ENCODE assay signal across 10 cellular contexts in genomic region chr7:22860337-22860736, GRCh38. TPM values are rescaled to one million over a fixed set of nuclear protein-coding genes. Genes with fewer than 3 reads are reported as not detected.
DNase-seq lines count a peak whose midpoint lies in the region; ATAC-seq, FAIRE-seq and TF ChIP-seq lines count a peak whose summit lies in the region.
"Had no signal": no experiment of that assay in that cellular context is flagged by ENCODE, and none has a peak within 500 bp of the region (broad histone marks: within the 10 kb centered on the region; RNA-seq: fewer than 3 reads in every experiment).

No MANE protein-coding gene starts in this region.

- TF ChIP-seq CTCF in natural killer cell (IDR thresholded peaks at IDR 0.05) (no peak), keratinocyte (optimal IDR thresholded peaks at IDR 0.05 in 1 of 3, IDR thresholded peaks at IDR 0.05 in 1 of 3, conservative IDR thresholded peaks at IDR 0.05 in 1 of 3; ENCODE audit: extremely low read depth in 1 of 3, insufficient read depth in 2 of 3, low read length in 3 of 3) (no peak), PC-9 (conservative IDR thresholded peaks at IDR 0.05) (no peak)

- H2AFZ ChIP-seq in keratinocyte (ENCODE audit: control insufficient read depth, low read length) (no peak overlapping the region), PC-9 (no peak overlapping the region)

- H4K20me1 ChIP-seq in keratinocyte (ENCODE audit: control insufficient read depth, extremely low read depth, insufficient read depth, low read length) (no peaks in the 10 kb centered on the region), PC-9 (ENCODE audit: insufficient read depth) (no peaks in the 10 kb centered on the region)

- peak overlapping the region; percentile 98 for H3K27ac ChIP-seq in keratinocyte (ENCODE audit: control insufficient read depth, insufficient read depth, low read length)
- H3K27ac ChIP-seq in PC-9, result no peak overlapping the region
- H3K27ac ChIP-seq: cardiac muscle cell had no signal

- dilution Hi-C loops in keratinocyte (cut with MboI; ENCODE audit: extremely low pct_ligation_motif_present, low sequenced_read_pairs), result no loop called here

- DNase-seq in natural killer cell treated with Interleukin-12 subunit alpha and Interleukin-12 subunit beta and Interleukin-15 and Interleukin-18, amount 100 ng/mL, for 72 hours (ENCODE audit: low spot score), result no peak
- DNase-seq in natural killer cell, result no peak
- DNase-seq in activated CD4-positive, alpha-beta memory T cell treated with anti-CD3 and anti-CD28 coated beads, Interleukin-2, amount 10 ng/mL, durations not matched to agents 7 days and 5 days, result no peak
- DNase-seq in keratinocyte (ENCODE audit: low read depth, low spot score), result no peak
- DNase-seq in PC-9, result no peak

- POLR2A ChIA-PET in activated CD4-positive, alpha-beta memory T cell treated with anti-CD3 and anti-CD28 coated beads, Interleukin-2, amount 10 ng/mL, durations not matched to agents 7 days and 5 days (lab: Charles Lee), result interaction anchor here (0.8 to 2.5 kb wide), 4 partner anchors 12 to 246 kb away, joined by 3 to 5 read pairs (median 4); partner anchors contain the start of gene KLHL7
- POLR2A ChIA-PET in PC-9 (lab: Charles Lee; ENCODE audit: unreplicated experiment), result no interaction called here

- H3F3A ChIP-seq in PC-9 (ENCODE audit: insufficient read depth, low read depth), result peaks cover 57% of the 10 kb centered on the region

- intact Hi-C loops in natural killer cell (cut with micrococcal nuclease) (no loop called here), PC-9 (cut with micrococcal nuclease; ENCODE audit: unreplicated experiment) (no loop called here)

- H3K36me3 Mint-ChIP-seq in natural killer cell treated with Interleukin-12 subunit alpha and Interleukin-12 subunit beta and Interleukin-15 and Interleukin-18, amount 100 ng/mL, for 72 hours, result peaks cover 33% of the 10 kb centered on the region
- peaks cover 9% of the 10 kb centered on the region for H3K36me3 Mint-ChIP-seq in natural killer cell
- peaks cover 71% of the 10 kb centered on the region for H3K36me3 Mint-ChIP-seq in activated CD4-positive, alpha-beta memory T cell treated with anti-CD3 and anti-CD28 coated beads, Interleukin-2, amount 10 ng/mL, durations not matched to agents 7 days and 5 days (ENCODE audit: low read depth)

- H3K9me3 ChIP-seq in keratinocyte (ENCODE audit: control insufficient read depth, low read depth, low read length) (no peaks in the 10 kb centered on the region), PC-9 (ENCODE audit: insufficient read depth, low read depth) (no peaks in the 10 kb centered on the region)

- H3K4me3 ChIP-seq in keratinocyte (ENCODE audit: control insufficient read depth in 2 of 3, extremely low read depth in 1 of 3, insufficient read depth in 2 of 3, low read depth in 1 of 3, low read length in 3 of 3) (no peak overlapping the region), PC-9 (no peak overlapping the region)
- H3K4me3 ChIP-seq: cardiac muscle cell had no signal

- peaks cover 10 to 17% of the 10 kb centered on the region in 2 experiments for H3K36me3 ChIP-seq in keratinocyte (ENCODE audit: control insufficient read depth in 2 of 2, extremely low read depth in 1 of 2, insufficient read depth in 2 of 2, low read length in 2 of 2)
- peaks cover 29% of the 10 kb centered on the region for H3K36me3 ChIP-seq in PC-9 (ENCODE audit: low read depth)
- H3K36me3 ChIP-seq: cardiac muscle cell had no signal

- H3K27me3 ChIP-seq in keratinocyte (ENCODE audit: control insufficient read depth, extremely low read depth, insufficient read depth, low read length) (no peaks in the 10 kb centered on the region), PC-9 (ENCODE audit: insufficient read depth, low read depth) (no peaks in the 10 kb centered on the region)
- H3K27me3 ChIP-seq: cardiac muscle cell had no signal

- H3K9me3 Mint-ChIP-seq in natural killer cell treated with Interleukin-12 subunit alpha and Interleukin-12 subunit beta and Interleukin-15 and Interleukin-18, amount 100 ng/mL, for 72 hours, result no peaks in the 10 kb centered on the region
- no peaks in the 10 kb centered on the region for H3K9me3 Mint-ChIP-seq in natural killer cell
- H3K9me3 Mint-ChIP-seq in activated CD4-positive, alpha-beta memory T cell treated with anti-CD3 and anti-CD28 coated beads, Interleukin-2, amount 10 ng/mL, durations not matched to agents 7 days and 5 days, result no peaks in the 10 kb centered on the region
- H3K9me3 Mint-ChIP-seq: CD4-positive, CD25-positive, alpha-beta regulatory T cell had no signal

- no peak overlapping the region for H3K4me3 Mint-ChIP-seq in natural killer cell treated with Interleukin-12 subunit alpha and Interleukin-12 subunit beta and Interleukin-15 and Interleukin-18, amount 100 ng/mL, for 72 hours
- H3K4me3 Mint-ChIP-seq in natural killer cell, result no peak overlapping the region
- H3K4me3 Mint-ChIP-seq in activated CD4-positive, alpha-beta memory T cell treated with anti-CD3 and anti-CD28 coated beads, Interleukin-2, amount 10 ng/mL, durations not matched to agents 7 days and 5 days, result no peak overlapping the region
- H3K4me3 Mint-ChIP-seq: CD4-positive, CD25-positive, alpha-beta regulatory T cell had no signal

- no peak for FAIRE-seq in keratinocyte (lab: Jason Lieb, UNC)

- peak overlapping the region; percentile 82 for H3K9ac ChIP-seq in keratinocyte (ENCODE audit: control insufficient read depth, extremely low read depth, insufficient read depth, low read length)

- H3K9me1 ChIP-seq in keratinocyte (ENCODE audit: control insufficient read depth, extremely low read depth, insufficient read depth, low read length), result no peaks in the 10 kb centered on the region

- CTCF ChIA-PET in activated CD4-positive, alpha-beta memory T cell treated with anti-CD3 and anti-CD28 coated beads, Interleukin-2, amount 10 ng/mL, durations not matched to agents 7 days and 5 days (lab: Charles Lee), result interaction anchor here (0.9 to 2.5 kb wide), 9 partner anchors 8 to 195 kb away, joined by 3 to 17 read pairs (median 3); partner anchors contain the start of gene IL6
- CTCF ChIA-PET in PC-9 (lab: Charles Lee), result interaction anchor here (0.5 to 0.9 kb wide), 4 partner anchors 25 to 154 kb away, joined by 3 to 4 read pairs (median 3); partner anchors contain the start of gene TOMM7

- peaks cover 25 to 29% of the 10 kb centered on the region in 2 donors for H3K4me1 Mint-ChIP-seq in natural killer cell treated with Interleukin-12 subunit alpha and Interleukin-12 subunit beta and Interleukin-15 and Interleukin-18, amount 100 ng/mL, for 72 hours (ENCODE audit: low read depth in 2 of 2)
- H3K4me1 Mint-ChIP-seq in natural killer cell, result peaks cover 0 to 8% of the 10 kb centered on the region in 2 donors
- peaks cover 38% of the 10 kb centered on the region for H3K4me1 Mint-ChIP-seq in activated CD4-positive, alpha-beta memory T cell treated with anti-CD3 and anti-CD28 coated beads, Interleukin-2, amount 10 ng/mL, durations not matched to agents 7 days and 5 days

- ATAC-seq in natural killer cell treated with Interleukin-12 subunit alpha and Interleukin-12 subunit beta and Interleukin-15 and Interleukin-18, amount 100 ng/mL, for 72 hours, result no peak
- no peak for ATAC-seq in natural killer cell
- ATAC-seq in GM18873 (IDR thresholded peaks at IDR 0.05; ENCODE audit: low FRiP score, unreplicated experiment), result no peak
- ATAC-seq in HG02588 (IDR thresholded peaks at IDR 0.05; ENCODE audit: unreplicated experiment), result no peak
- ATAC-seq in HG02642 (IDR thresholded peaks at IDR 0.05; ENCODE audit: poor library complexity, unreplicated experiment), result no peak

- no TSS peak for BruUV-seq in PC-9 (replicated peaks; lab: Mats Ljungman, UMichigan)

- H3K27me3 Mint-ChIP-seq in natural killer cell treated with Interleukin-12 subunit alpha and Interleukin-12 subunit beta and Interleukin-15 and Interleukin-18, amount 100 ng/mL, for 72 hours, result no peaks in the 10 kb centered on the region
- no peaks in the 10 kb centered on the region for H3K27me3 Mint-ChIP-seq in natural killer cell (ENCODE audit: low read depth in 2 of 2)
- H3K27me3 Mint-ChIP-seq in activated CD4-positive, alpha-beta memory T cell treated with anti-CD3 and anti-CD28 coated beads, Interleukin-2, amount 10 ng/mL, durations not matched to agents 7 days and 5 days, result no peaks in the 10 kb centered on the region
- H3K27me3 Mint-ChIP-seq: CD4-positive, CD25-positive, alpha-beta regulatory T cell had no signal

- H3K79me2 ChIP-seq in keratinocyte (ENCODE audit: control insufficient read depth, insufficient read depth, low read length) (peaks cover 2% of the 10 kb centered on the region), PC-9 (ENCODE audit: low read depth) (peaks cover 17% of the 10 kb centered on the region)

- H3K9me2 ChIP-seq in PC-9 (ENCODE audit: insufficient read depth), result no peaks in the 10 kb centered on the region

- H3K4me1 ChIP-seq in keratinocyte (ENCODE audit: control insufficient read depth, extremely low read depth, insufficient read depth, low read length) (peaks cover 62% of the 10 kb centered on the region), PC-9 (replicated peaks; ENCODE audit: insufficient read depth) (peaks cover 39% of the 10 kb centered on the region)

- H3K4me2 ChIP-seq in keratinocyte (ENCODE audit: control insufficient read depth, extremely low read depth, insufficient read depth, low read depth, low read length) (peak overlapping the region; percentile 92), PC-9 (no peak overlapping the region)

- peak overlapping the region; percentile 19 to 76 for H3K27ac Mint-ChIP-seq in natural killer cell treated with Interleukin-12 subunit alpha and Interleukin-12 subunit beta and Interleukin-15 and Interleukin-18, amount 100 ng/mL, for 72 hours
- no peak overlapping the region for H3K27ac Mint-ChIP-seq in natural killer cell
- H3K27ac Mint-ChIP-seq in activated CD4-positive, alpha-beta memory T cell treated with anti-CD3 and anti-CD28 coated beads, Interleukin-2, amount 10 ng/mL, durations not matched to agents 7 days and 5 days, result peak overlapping the region; percentile 35
- H3K27ac Mint-ChIP-seq: CD4-positive, CD25-positive, alpha-beta regulatory T cell had no signal

RNA-seq across cellular contexts. Expression of gene TOMM7, which starts 37.7 kb away (rescaled TPM):
- 100 to 1,000 TPM; 136 to 203 TPM for total RNA-seq in natural killer cell treated with Interleukin-12 subunit alpha and Interleukin-12 subunit beta and Interleukin-15 and Interleukin-18, amount 100 ng/mL, for 72 hours
- total RNA-seq in natural killer cell (100 to 1,000 TPM; 194 to 286 (median 269) TPM), PC-9 (2021) (588 and 703 TPM in 2 replicates)
- total RNA-seq in activated CD4-positive, alpha-beta memory T cell treated with anti-CD3 and anti-CD28 coated beads, Interleukin-2, amount 10 ng/mL, durations not matched to agents 7 days and 5 days, result 100 to 1,000 TPM; 279 to 280 TPM
- 219 to 1,492 TPM (median 1,291 TPM) in 3 replicates for polyA plus RNA-seq in keratinocyte
- 1,072 TPM for polyA plus RNA-seq in keratinocyte (2011; ENCODE audit: low read depth)
- polyA plus RNA-seq in keratinocyte (2011; cell fraction: cytosol; rRNA removed), result 405 and 430 TPM in 2 replicates
- 121 and 150 TPM in 2 replicates for polyA plus RNA-seq in keratinocyte (2011; cell fraction: nucleus; rRNA removed)
- polyA plus RNA-seq in keratinocyte (2012; ENCODE audit: low replicate concordance), result 605 and 921 TPM in 2 replicates
- polyA minus RNA-seq in keratinocyte, result 47.5 to 168 TPM (median 67.3 TPM) in 3 replicates
- 91.3 TPM for polyA minus RNA-seq in keratinocyte (2011; cell fraction: cytosol; rRNA and poly(A)+ RNA removed)
- 32.2 and 61.0 TPM in 2 replicates for polyA minus RNA-seq in keratinocyte (2011; cell fraction: nucleus; rRNA and poly(A)+ RNA removed)

Comparison
In these comparisons a context has a peak if more than half of its experiments do, and no peak if none do; other contexts are left out.
1. H3K27ac Mint-ChIP-seq: peak in natural killer cell treated with Interleukin-12 subunit alpha and Interleukin-12 subunit beta and Interleukin-15 and Interleukin-18, amount 100 ng/mL, for 72 hours (2 of 2) and activated CD4-positive, alpha-beta memory T cell treated with anti-CD3 and anti-CD28 coated beads, Interleukin-2, amount 10 ng/mL, durations not matched to agents 7 days and 5 days (single experiment); none in natural killer cell (0 of 2).